16 cellular contexts compared by ENCODE assay signal in genomic region chr2:54670485-54671009, GRCh38. TPM values are rescaled to one million over a fixed set of nuclear protein-coding genes. Genes with fewer than 3 reads are reported as not detected.
DNase-seq lines count a peak whose midpoint lies in the region; ATAC-seq, FAIRE-seq and TF ChIP-seq lines count a peak whose summit lies in the region.
"Had no signal": no experiment of that assay in that cellular context is flagged by ENCODE, and none has a peak within 500 bp of the region (broad histone marks: within the 10 kb centered on the region; RNA-seq: fewer than 3 reads in every experiment).

No MANE protein-coding gene starts in this region.

- no peak for TF ChIP-seq CTCF in right lobe of liver (IDR thresholded peaks at IDR 0.05)

- no peaks in the 10 kb centered on the region; a peak in 1 of 22 replicates for H3K9me3 ChIP-seq in BLaER1 treated with 17β-estradiol and CSF1 and Interleukin-3, amounts not matched to agents 10 nM and 100 nM (replicated peaks in 1 of 11)
- no peaks in the 10 kb centered on the region for H3K9me3 ChIP-seq in right lobe of liver
- H3K9me3 ChIP-seq in skeletal muscle tissue (ENCODE audit: control insufficient read depth in 3 of 3, low read length in 3 of 3), result no peaks in the 10 kb centered on the region
- H3K9me3 ChIP-seq: pancreas had no signal

- peaks cover 20 to 89% (median 66%) of the 10 kb centered on the region in 10 experiments for H3K4me1 ChIP-seq in BLaER1 treated with 17β-estradiol and CSF1 and Interleukin-3, amounts not matched to agents 10 nM and 100 nM
- H3K4me1 ChIP-seq in right lobe of liver, result peaks cover 0 to 55% (median 30%) of the 10 kb centered on the region in 4 donors
- H3K4me1 ChIP-seq in skeletal muscle tissue (ENCODE audit: control insufficient read depth in 3 of 3, insufficient read depth in 3 of 3, low read length in 3 of 3), result peaks cover 31 to 47% (median 33%) of the 10 kb centered on the region in 3 donors

- TF ChIP-seq POLR2A in right lobe of liver (IDR thresholded peaks at IDR 0.05) (no peak), H54 (IDR thresholded peaks at IDR 0.05; ENCODE audit: low read depth, low read length) (no peak)

- ATAC-seq in right lobe of liver, result no peak
- ATAC-seq in GM21381 (IDR thresholded peaks at IDR 0.05; ENCODE audit: unreplicated experiment), result no peak
- ATAC-seq: activated CD4-positive, alpha-beta T cell treated with anti-CD3 and anti-CD28 coated beads for 36 hours; pancreas had no signal

- peak overlapping the region in 7 of 11 experiments; percentile 3 to 77 (median 47); a peak in 11 of 22 replicates for H3K4me2 ChIP-seq in BLaER1 treated with 17β-estradiol and CSF1 and Interleukin-3, amounts not matched to agents 10 nM and 100 nM

- WGBS in right lobe of liver (ENCODE audit: insufficient coverage, low coverage, low lambda C conversion rate, missing lambda C conversion rate), result 95% methylated on average over 9 of the region's 9 CpGs

- H4K20me1 ChIP-seq in BLaER1 treated with 17β-estradiol and CSF1 and Interleukin-3, amounts not matched to agents 10 nM and 100 nM, result peaks cover 0 to 27% (median 0%) of the 10 kb centered on the region in 11 experiments; a peak in 6 of 22 replicates

- intact Hi-C loops in right lobe of liver (cut with DNase I), result no loop called here

- H3K4me3 ChIP-seq in BLaER1 treated with 17β-estradiol and CSF1 and Interleukin-3, amounts not matched to agents 10 nM and 100 nM, result no peak overlapping the region
- no peak overlapping the region for H3K4me3 ChIP-seq in right lobe of liver
- H3K4me3 ChIP-seq in skeletal muscle tissue (ENCODE audit: low read length in 3 of 3), result no peak overlapping the region
- H3K4me3 ChIP-seq: pancreas had no signal

- H3K27ac ChIP-seq in BLaER1 treated with 17β-estradiol and CSF1 and Interleukin-3, amounts not matched to agents 10 nM and 100 nM, result peak overlapping the region in 1 of 11 experiments; percentile 25; a peak in 1 of 22 replicates
- peak overlapping the region; percentile 96 for H3K27ac ChIP-seq in angular gyrus (ENCODE audit: low read depth, low read length)
- H3K27ac ChIP-seq in right lobe of liver, result peak overlapping the region in 2 of 3 donors; percentile 89 to 92
- H3K27ac ChIP-seq in skeletal muscle tissue (ENCODE audit: low read depth, low read length), result peak overlapping the region; percentile 48

- H3K27me3 ChIP-seq in BLaER1 treated with 17β-estradiol and CSF1 and Interleukin-3, amounts not matched to agents 10 nM and 100 nM, result peaks cover 0 to 14% (median 0%) of the 10 kb centered on the region in 11 experiments; a peak in 9 of 22 replicates
- H3K27me3 ChIP-seq in right lobe of liver (no peaks in the 10 kb centered on the region), skeletal muscle tissue (ENCODE audit: control insufficient read depth in 3 of 3, insufficient read depth in 3 of 3, low read length in 3 of 3) (no peaks in the 10 kb centered on the region)
- H3K27me3 ChIP-seq: pancreas had no signal

- no peak for FAIRE-seq in H54 (lab: Jason Lieb, UNC)
- FAIRE-seq: H1, pancreas had no signal

- no peak overlapping the region for H3K9ac ChIP-seq in BLaER1 treated with 17β-estradiol and CSF1 and Interleukin-3, amounts not matched to agents 10 nM and 100 nM
- H3K9ac ChIP-seq in skeletal muscle tissue (ENCODE audit: low read depth in 1 of 3, low read length in 3 of 3), result no peak overlapping the region

- DNase-seq in right lobe of liver (no peak), H54 (ENCODE audit: insufficient read length, low spot score) (no peak), NCI-H1048 (lab: John Stamatoyannopoulos, UW) (no peak), NCI-H1417 (lab: John Stamatoyannopoulos, UW) (no peak)
- DNase-seq: activated CD4-positive, alpha-beta T cell treated with anti-CD3 and anti-CD28 coated beads for 36 hours; DMS53; NCI-H1105 treated with DMSO at 0.1 percent for 48 hours; NK-92 treated with Interleukin-12 subunit alpha and Interleukin-12 subunit beta, amount 100 ng/mL, for 24 hours; SHP77; stimulated activated CD4-positive, alpha-beta T cell treated with anti-CD3 and anti-CD28 coated beads, Interleukin-2, amount 100 ng/mL, for 24 hours had no signal

- peaks cover 0 to 67% (median 58%) of the 10 kb centered on the region in 11 experiments; a peak in 20 of 22 replicates for H3K36me3 ChIP-seq in BLaER1 treated with 17β-estradiol and CSF1 and Interleukin-3, amounts not matched to agents 10 nM and 100 nM
- H3K36me3 ChIP-seq in right lobe of liver, result peaks cover 0 to 11% (median 5%) of the 10 kb centered on the region in 4 donors
- H3K36me3 ChIP-seq in skeletal muscle tissue (ENCODE audit: control insufficient read depth in 3 of 3, insufficient read depth in 3 of 3, low read length in 3 of 3), result peaks cover 17 to 35% (median 20%) of the 10 kb centered on the region in 3 donors

RNA-seq across cellular contexts. Expression of gene EML6, which starts 52.9 kb away (rescaled TPM):
- total RNA-seq in right lobe of liver, result 1 to 10 TPM in 4 of 6 experiments, under 1 TPM in 2; 0.82 to 2.5 (median 1.5) TPM
- 10.4 TPM for total RNA-seq in skeletal muscle tissue
